In the genomic region with DNA sequence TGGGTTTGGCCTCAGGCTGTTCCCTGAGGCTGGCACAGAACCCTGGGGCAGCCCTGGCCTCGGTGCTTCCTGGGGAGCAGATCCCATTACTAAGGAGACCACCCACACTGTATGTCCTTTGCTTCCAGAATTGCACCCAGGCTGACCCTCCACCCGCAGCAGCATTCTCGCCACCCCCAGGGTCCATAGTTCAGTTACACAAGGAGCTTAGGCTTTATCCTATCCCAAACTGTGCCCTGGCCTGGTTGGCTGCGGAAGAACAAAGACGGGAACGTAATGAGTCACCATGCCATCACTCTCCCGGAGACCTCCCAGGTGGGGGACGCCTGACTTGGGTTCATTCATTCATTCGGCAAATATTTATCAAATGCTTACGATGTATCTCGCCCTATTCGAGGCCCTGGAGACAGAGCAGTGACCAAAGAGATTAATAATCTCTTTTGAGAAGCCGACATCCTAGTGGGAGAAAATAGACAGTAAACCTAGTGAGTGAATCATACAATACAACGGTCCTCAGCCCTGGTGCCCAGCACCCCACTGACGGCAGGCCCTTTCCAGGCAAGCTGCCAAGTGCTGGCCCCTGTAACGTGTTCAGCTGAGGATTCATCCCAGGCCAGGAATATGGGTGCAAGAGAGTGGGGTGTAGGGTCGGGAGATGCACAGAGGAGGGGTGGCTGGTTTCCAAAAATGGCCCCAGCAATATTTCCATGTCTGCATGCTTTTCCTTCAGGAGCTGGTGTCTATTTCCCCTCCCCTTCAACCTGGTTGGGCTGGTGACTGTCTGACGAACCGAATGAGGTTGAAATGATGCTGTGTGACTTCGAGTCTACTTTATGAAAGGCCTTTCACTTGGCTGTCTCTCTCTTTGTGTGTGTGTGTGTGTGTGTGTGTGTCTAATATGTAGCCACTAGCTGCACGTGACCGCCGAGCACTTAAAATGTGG, we compare ENCODE assay signal across 1 cellular context.
A peak's percentile ranks its signal among the peaks of the same experiment; 100 is the strongest.
TF ChIP-seq lines count a peak whose summit lies in the region.

No MANE protein-coding gene starts in this region.

TF ChIP-seq in SK-N-SH, 30 proteins besides CTCF, POLR2A, EP300 and RAD21 (continued from another document):
- TF ChIP-seq, protein P1, sequence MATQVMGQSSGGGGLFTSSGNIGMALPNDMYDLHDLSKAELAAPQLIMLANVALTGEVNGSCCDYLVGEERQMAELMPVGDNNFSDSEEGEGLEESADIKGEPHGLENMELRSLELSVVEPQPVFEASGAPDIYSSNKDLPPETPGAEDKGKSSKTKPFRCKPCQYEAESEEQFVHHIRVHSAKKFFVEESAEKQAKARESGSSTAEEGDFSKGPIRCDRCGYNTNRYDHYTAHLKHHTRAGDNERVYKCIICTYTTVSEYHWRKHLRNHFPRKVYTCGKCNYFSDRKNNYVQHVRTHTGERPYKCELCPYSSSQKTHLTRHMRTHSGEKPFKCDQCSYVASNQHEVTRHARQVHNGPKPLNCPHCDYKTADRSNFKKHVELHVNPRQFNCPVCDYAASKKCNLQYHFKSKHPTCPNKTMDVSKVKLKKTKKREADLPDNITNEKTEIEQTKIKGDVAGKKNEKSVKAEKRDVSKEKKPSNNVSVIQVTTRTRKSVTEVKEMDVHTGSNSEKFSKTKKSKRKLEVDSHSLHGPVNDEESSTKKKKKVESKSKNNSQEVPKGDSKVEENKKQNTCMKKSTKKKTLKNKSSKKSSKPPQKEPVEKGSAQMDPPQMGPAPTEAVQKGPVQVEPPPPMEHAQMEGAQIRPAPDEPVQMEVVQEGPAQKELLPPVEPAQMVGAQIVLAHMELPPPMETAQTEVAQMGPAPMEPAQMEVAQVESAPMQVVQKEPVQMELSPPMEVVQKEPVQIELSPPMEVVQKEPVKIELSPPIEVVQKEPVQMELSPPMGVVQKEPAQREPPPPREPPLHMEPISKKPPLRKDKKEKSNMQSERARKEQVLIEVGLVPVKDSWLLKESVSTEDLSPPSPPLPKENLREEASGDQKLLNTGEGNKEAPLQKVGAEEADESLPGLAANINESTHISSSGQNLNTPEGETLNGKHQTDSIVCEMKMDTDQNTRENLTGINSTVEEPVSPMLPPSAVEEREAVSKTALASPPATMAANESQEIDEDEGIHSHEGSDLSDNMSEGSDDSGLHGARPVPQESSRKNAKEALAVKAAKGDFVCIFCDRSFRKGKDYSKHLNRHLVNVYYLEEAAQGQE (IDR thresholded peaks at IDR 0.05; ENCODE audit: low read depth, low read length), result no peak
- no peak; the same call in 1 of the 2 replicates for TF ChIP-seq FOXM1 (IDR thresholded peaks at IDR 0.05; ENCODE audit: low read depth)
- TF ChIP-seq, protein P2, sequence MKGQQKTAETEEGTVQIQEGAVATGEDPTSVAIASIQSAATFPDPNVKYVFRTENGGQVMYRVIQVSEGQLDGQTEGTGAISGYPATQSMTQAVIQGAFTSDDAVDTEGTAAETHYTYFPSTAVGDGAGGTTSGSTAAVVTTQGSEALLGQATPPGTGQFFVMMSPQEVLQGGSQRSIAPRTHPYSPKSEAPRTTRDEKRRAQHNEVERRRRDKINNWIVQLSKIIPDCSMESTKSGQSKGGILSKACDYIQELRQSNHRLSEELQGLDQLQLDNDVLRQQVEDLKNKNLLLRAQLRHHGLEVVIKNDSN (IDR thresholded peaks at IDR 0.05; ENCODE audit: borderline replicate concordance, low read depth), result no peak
- no peak for TF ChIP-seq NRF1 (IDR thresholded peaks at IDR 0.05; ENCODE audit: low read depth, low read length)
- TF ChIP-seq TAF1 (IDR thresholded peaks at IDR 0.05; ENCODE audit: borderline replicate concordance, low read depth, low read length), result no peak
- TF ChIP-seq GATA2 (CRISPR knock-in tag; IDR thresholded peaks at IDR 0.05), result no peak
- TF ChIP-seq CHD2 (IDR thresholded peaks at IDR 0.05; ENCODE audit: low read length, partially characterized antibody), result no peak
- TF ChIP-seq FOSL2 (IDR thresholded peaks at IDR 0.05; ENCODE audit: borderline replicate concordance, low read depth), result peak; percentile 96
- TF ChIP-seq, protein P3, sequence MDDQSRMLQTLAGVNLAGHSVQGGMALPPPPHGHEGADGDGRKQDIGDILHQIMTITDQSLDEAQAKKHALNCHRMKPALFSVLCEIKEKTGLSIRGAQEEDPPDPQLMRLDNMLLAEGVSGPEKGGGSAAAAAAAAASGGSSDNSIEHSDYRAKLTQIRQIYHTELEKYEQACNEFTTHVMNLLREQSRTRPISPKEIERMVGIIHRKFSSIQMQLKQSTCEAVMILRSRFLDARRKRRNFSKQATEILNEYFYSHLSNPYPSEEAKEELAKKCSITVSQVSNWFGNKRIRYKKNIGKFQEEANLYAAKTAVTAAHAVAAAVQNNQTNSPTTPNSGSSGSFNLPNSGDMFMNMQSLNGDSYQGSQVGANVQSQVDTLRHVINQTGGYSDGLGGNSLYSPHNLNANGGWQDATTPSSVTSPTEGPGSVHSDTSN (IDR thresholded peaks at IDR 0.05), result peak; percentile 77
- TF ChIP-seq JUND (IDR thresholded peaks at IDR 0.05), result peak; percentile 88
- no peak for TF ChIP-seq ELF1 (IDR thresholded peaks at IDR 0.05)
- TF ChIP-seq, protein P4, sequence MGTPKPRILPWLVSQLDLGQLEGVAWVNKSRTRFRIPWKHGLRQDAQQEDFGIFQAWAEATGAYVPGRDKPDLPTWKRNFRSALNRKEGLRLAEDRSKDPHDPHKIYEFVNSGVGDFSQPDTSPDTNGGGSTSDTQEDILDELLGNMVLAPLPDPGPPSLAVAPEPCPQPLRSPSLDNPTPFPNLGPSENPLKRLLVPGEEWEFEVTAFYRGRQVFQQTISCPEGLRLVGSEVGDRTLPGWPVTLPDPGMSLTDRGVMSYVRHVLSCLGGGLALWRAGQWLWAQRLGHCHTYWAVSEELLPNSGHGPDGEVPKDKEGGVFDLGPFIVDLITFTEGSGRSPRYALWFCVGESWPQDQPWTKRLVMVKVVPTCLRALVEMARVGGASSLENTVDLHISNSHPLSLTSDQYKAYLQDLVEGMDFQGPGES (IDR thresholded peaks at IDR 0.05; ENCODE audit: low read depth, low read length), result no peak
- no peak for TF ChIP-seq MXI1 (IDR thresholded peaks at IDR 0.05; ENCODE audit: low read depth, low read length)
- TF ChIP-seq, protein P5, sequence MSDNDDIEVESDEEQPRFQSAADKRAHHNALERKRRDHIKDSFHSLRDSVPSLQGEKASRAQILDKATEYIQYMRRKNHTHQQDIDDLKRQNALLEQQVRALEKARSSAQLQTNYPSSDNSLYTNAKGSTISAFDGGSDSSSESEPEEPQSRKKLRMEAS (IDR thresholded peaks at IDR 0.05; ENCODE audit: low read depth), result peak; percentile 59; the same call in 1 of the 2 replicates
- no peak for TF ChIP-seq EZH2phosphoT487 (IDR thresholded peaks at IDR 0.05; ENCODE audit: borderline replicate concordance, low read depth)
- peak; percentile 38; the same call in 1 of the 2 replicates for TF ChIP-seq TEAD4 (IDR thresholded peaks at IDR 0.05; ENCODE audit: borderline replicate concordance, insufficient read depth)
- TF ChIP-seq FOXJ3 (CRISPR knock-in tag; IDR thresholded peaks at IDR 0.05), result no peak
- peak; percentile 60; the same call in 1 of the 2 replicates for TF ChIP-seq MEF2A (IDR thresholded peaks at IDR 0.05; ENCODE audit: borderline replicate concordance, low read depth)
- TF ChIP-seq POLR2AphosphoS5 (IDR thresholded peaks at IDR 0.05; ENCODE audit: low read depth, low read length), result peak; percentile 36; the same call in 1 of the 2 replicates
- no peak for TF ChIP-seq GABPA (IDR thresholded peaks at IDR 0.05; ENCODE audit: low read depth)
- TF ChIP-seq, protein P6, sequence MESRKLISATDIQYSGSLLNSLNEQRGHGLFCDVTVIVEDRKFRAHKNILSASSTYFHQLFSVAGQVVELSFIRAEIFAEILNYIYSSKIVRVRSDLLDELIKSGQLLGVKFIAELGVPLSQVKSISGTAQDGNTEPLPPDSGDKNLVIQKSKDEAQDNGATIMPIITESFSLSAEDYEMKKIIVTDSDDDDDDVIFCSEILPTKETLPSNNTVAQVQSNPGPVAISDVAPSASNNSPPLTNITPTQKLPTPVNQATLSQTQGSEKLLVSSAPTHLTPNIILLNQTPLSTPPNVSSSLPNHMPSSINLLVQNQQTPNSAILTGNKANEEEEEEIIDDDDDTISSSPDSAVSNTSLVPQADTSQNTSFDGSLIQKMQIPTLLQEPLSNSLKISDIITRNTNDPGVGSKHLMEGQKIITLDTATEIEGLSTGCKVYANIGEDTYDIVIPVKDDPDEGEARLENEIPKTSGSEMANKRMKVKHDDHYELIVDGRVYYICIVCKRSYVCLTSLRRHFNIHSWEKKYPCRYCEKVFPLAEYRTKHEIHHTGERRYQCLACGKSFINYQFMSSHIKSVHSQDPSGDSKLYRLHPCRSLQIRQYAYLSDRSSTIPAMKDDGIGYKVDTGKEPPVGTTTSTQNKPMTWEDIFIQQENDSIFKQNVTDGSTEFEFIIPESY (IDR thresholded peaks at IDR 0.05; ENCODE audit: borderline replicate concordance, low read depth), result no peak
- peak; percentile 89 for TF ChIP-seq RFX5 (IDR thresholded peaks at IDR 0.05; ENCODE audit: low read length)
- peak; percentile 75; the same call in 1 of the 2 replicates for TF ChIP-seq RXRA (IDR thresholded peaks at IDR 0.05; ENCODE audit: borderline replicate concordance, low read depth)
- TF ChIP-seq SIN3A (IDR thresholded peaks at IDR 0.05; ENCODE audit: borderline replicate concordance, low read depth, low read length), result no peak; the same call in 1 of the 2 replicates
- TF ChIP-seq SMC3 (IDR thresholded peaks at IDR 0.05; ENCODE audit: low read depth, low read length), result no peak
- TF ChIP-seq, protein P7, sequence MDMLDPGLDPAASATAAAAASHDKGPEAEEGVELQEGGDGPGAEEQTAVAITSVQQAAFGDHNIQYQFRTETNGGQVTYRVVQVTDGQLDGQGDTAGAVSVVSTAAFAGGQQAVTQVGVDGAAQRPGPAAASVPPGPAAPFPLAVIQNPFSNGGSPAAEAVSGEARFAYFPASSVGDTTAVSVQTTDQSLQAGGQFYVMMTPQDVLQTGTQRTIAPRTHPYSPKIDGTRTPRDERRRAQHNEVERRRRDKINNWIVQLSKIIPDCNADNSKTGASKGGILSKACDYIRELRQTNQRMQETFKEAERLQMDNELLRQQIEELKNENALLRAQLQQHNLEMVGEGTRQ (IDR thresholded peaks at IDR 0.05; ENCODE audit: borderline replicate concordance, low read depth, low read length), result no peak
- TF ChIP-seq YY1 (IDR thresholded peaks at IDR 0.05; ENCODE audit: low read depth), result no peak
- no peak for TF ChIP-seq RCOR1 (IDR thresholded peaks at IDR 0.05; ENCODE audit: low read length)
- TF ChIP-seq TCF12 (IDR thresholded peaks at IDR 0.05), result peak; percentile 79
